Comparison of ENCODE assay signal across 8 cellular contexts in genomic region chr12:3078086-3078820, GRCh38. TPM values are rescaled to one million over a fixed set of nuclear protein-coding genes. Genes with fewer than 3 reads are reported as not detected.
A peak's percentile ranks its signal among the peaks of the same experiment; 100 is the strongest.
DNase-seq lines count a peak whose midpoint lies in the region; ATAC-seq, FAIRE-seq and TF ChIP-seq lines count a peak whose summit lies in the region.

No MANE protein-coding gene starts in this region.

- no peak for TF ChIP-seq CTCF in heart left ventricle (IDR thresholded peaks at IDR 0.05)
- TF ChIP-seq CTCF in bronchial epithelial cell (IDR thresholded peaks at IDR 0.05; ENCODE audit: insufficient read depth, low read length, severe bottlenecking), result no peak
- no peak for TF ChIP-seq CTCF in mucosa of descending colon (IDR thresholded peaks at IDR 0.05)
- no peak for TF ChIP-seq CTCF in vagina (IDR thresholded peaks at IDR 0.05)

- H3K9me3 ChIP-seq in heart left ventricle (no peaks in the 10 kb centered on the region), mucosa of descending colon (no peaks in the 10 kb centered on the region), vagina (no peaks in the 10 kb centered on the region)

- H3K4me3 ChIP-seq in heart left ventricle (peak overlapping the region; percentile 78 to 100 (median 92)), bronchial epithelial cell (ENCODE audit: low read depth, low read length) (peak overlapping the region; percentile 71), mucosa of descending colon (peak overlapping the region; percentile 51), vagina (peak overlapping the region; percentile 76 to 81)

- intact Hi-C loops in heart left ventricle (cut with DNase I) (loop anchor here in 4 of 10 donors (2.0 to 10.0 kb wide), 4 partner anchors 44 to 127 kb away; no protein-coding TSS in a partner anchor), left cardiac atrium (cut with DNase I) (loop anchor here (5.0 to 10.0 kb wide), 3 partner anchors 39 to 127 kb away; no protein-coding TSS in a partner anchor), mucosa of descending colon (cut with DNase I, micrococcal nuclease) (no loop called here), vagina (cut with DNase I) (loop anchor here (10.0 kb wide), 2 partner anchors 57 to 127 kb away; no protein-coding TSS in a partner anchor)

- H3K4me1 ChIP-seq in heart left ventricle (peaks cover 6 to 71% (median 47%) of the 10 kb centered on the region in 12 donors), mucosa of descending colon (ENCODE audit: low read depth) (no peaks in the 10 kb centered on the region), vagina (peaks cover 50% of the 10 kb centered on the region)

- no peak for FAIRE-seq in bronchial epithelial cell (lab: Jason Lieb, UNC)

- H3K27me3 ChIP-seq in heart left ventricle (peaks cover 0 to 13% (median 0%) of the 10 kb centered on the region in 9 donors), bronchial epithelial cell (ENCODE audit: control insufficient read depth, insufficient read depth, low read length) (no peaks in the 10 kb centered on the region), vagina (no peaks in the 10 kb centered on the region)

- no peak for TF ChIP-seq POLR2A in heart left ventricle (IDR thresholded peaks at IDR 0.05)
- no peak for TF ChIP-seq POLR2A in vagina (IDR thresholded peaks at IDR 0.05)

- H3K27ac ChIP-seq in heart left ventricle (peak overlapping the region; percentile 85 to 97 (median 92)), vagina (peak overlapping the region; percentile 96)

- ATAC-seq in heart left ventricle (no peak), left cardiac atrium (no peak), mucosa of descending colon (no peak), HG03095 (IDR thresholded peaks at IDR 0.05; ENCODE audit: unreplicated experiment) (no peak)

- WGBS in heart left ventricle, 4 donors, result 23 to 33% (median 32%) methylated on average over 10 of the region's 10 CpGs

- peak in 1 of 5 donors; percentile 51 for DNase-seq in heart left ventricle
- DNase-seq in left cardiac atrium, result no peak
- no peak for DNase-seq in bronchial epithelial cell (ENCODE audit: low read depth)
- DNase-seq in mucosa of descending colon, result no peak
- DNase-seq in vagina (ENCODE audit: extremely low spot score in 2 of 2), result no peak
- no peak for DNase-seq in NCI-H187 (lab: John Stamatoyannopoulos, UW)
- DNase-seq in NCI-H1092 (lab: John Stamatoyannopoulos, UW), result no peak

- H3K36me3 ChIP-seq in heart left ventricle (no peaks in the 10 kb centered on the region), bronchial epithelial cell (ENCODE audit: control insufficient read depth, insufficient read depth, low read length) (no peaks in the 10 kb centered on the region), mucosa of descending colon (ENCODE audit: low read depth) (no peaks in the 10 kb centered on the region), vagina (no peaks in the 10 kb centered on the region)

RNA-seq across cellular contexts. Expression of gene TSPAN9, which starts 1.1 kb away (rescaled TPM):
- total RNA-seq in heart left ventricle (100 to 1,000 TPM in 8 of 9 donors, 10 to 100 TPM in 1; 70.0 to 387 (median 158) TPM), left cardiac atrium (100 to 1,000 TPM; 125 to 201 TPM), bronchial epithelial cell (5.0 and 9.0 TPM in 2 replicates), mucosa of descending colon (10 to 100 TPM in 1 of 3 donors, 1 to 10 TPM in 2; 4.7 to 28.4 (median 8.5) TPM), vagina (32.2 TPM)
- 100 to 1,000 TPM; 109 to 120 TPM for polyA plus RNA-seq in heart left ventricle

Comparison
In these comparisons a context has a peak if more than half of its experiments do, and no peak if none do; other contexts are left out.
1. intact Hi-C loops: an anchor here in left cardiac atrium (5.0 to 10.0 kb wide) and vagina (10.0 kb wide); none called in mucosa of descending colon.